13 cellular contexts compared by ENCODE assay signal in genomic region chr5:104370523-104370922, GRCh38.
"Had no signal": no experiment of that assay in that cellular context is flagged by ENCODE, and none has a peak within 500 bp of the region (broad histone marks: within the 10 kb centered on the region; RNA-seq: fewer than 3 reads in every experiment).

No MANE protein-coding gene starts in this region.

- H3K27me3 ChIP-seq: breast epithelium, tibial artery had no signal

- DNase-seq: activated naive CD8-positive, alpha-beta T cell treated with anti-CD3 and anti-CD28 coated beads for 36 hours; endodermal cell; nucleus accumbens; posterior cingulate gyrus; stimulated activated CD4-positive, alpha-beta T cell treated with anti-CD3 and anti-CD28 coated beads, Interleukin-4, amount 100 ng/mL, for 1 hour; stimulated activated naive B cell treated with anti-CD40 and anti-IgM and Interleukin-4, amounts not matched to agents 10 μg/mL and 1 μg/mL and 100 μg/mL, for 72 hours; tibial artery had no signal

- H3K9me3 ChIP-seq: breast epithelium, tibial artery had no signal

- ATAC-seq: activated CD4-positive, CD25-positive, alpha-beta regulatory T cell treated with anti-CD3 and anti-CD28 coated beads, Interleukin-2, amount 50 U/mL, for 24 hours; esophagus mucosa; stimulated activated naive B cell treated with anti-CD40 and anti-IgM and Interleukin-4, amounts not matched to agents 10 μg/mL and 1 μg/mL and 100 μg/mL, for 72 hours had no signal

- H3K36me3 ChIP-seq: breast epithelium, tibial artery had no signal

- H3K27me3 Mint-ChIP-seq: activated naive CD8-positive, alpha-beta T cell treated with anti-CD3 and anti-CD28 coated beads for 36 hours; stimulated activated naive B cell treated with anti-CD40 and anti-IgM and Interleukin-4, amounts not matched to agents 10 μg/mL and 1 μg/mL and 100 μg/mL, for 72 hours had no signal

- H3K4me3 ChIP-seq: breast epithelium, tibial artery had no signal

- H3K36me3 Mint-ChIP-seq: activated naive CD8-positive, alpha-beta T cell treated with anti-CD3 and anti-CD28 coated beads for 36 hours; stimulated activated naive B cell treated with anti-CD40 and anti-IgM and Interleukin-4, amounts not matched to agents 10 μg/mL and 1 μg/mL and 100 μg/mL, for 72 hours had no signal

- H3K4me1 Mint-ChIP-seq: activated naive CD8-positive, alpha-beta T cell treated with anti-CD3 and anti-CD28 coated beads for 36 hours; endodermal cell; nephron; stimulated activated naive B cell treated with anti-CD40 and anti-IgM and Interleukin-4, amounts not matched to agents 10 μg/mL and 1 μg/mL and 100 μg/mL, for 72 hours had no signal

- H3K27ac Mint-ChIP-seq: activated naive CD8-positive, alpha-beta T cell treated with anti-CD3 and anti-CD28 coated beads for 36 hours; activated T-helper 1 cell treated with anti-CD3 and anti-CD28 coated beads, Interleukin-12 subunit alpha, Interleukin-12 subunit beta, Interleukin-2, Interleukin-4 antibody, amounts not matched to agents 30 ng/mL and 10 ng/mL and 1 ng/mL, durations not matched to agents 14 hours and 24 hours and 36 hours; endodermal cell; nephron; stimulated activated naive B cell treated with anti-CD40 and anti-IgM and Interleukin-4, amounts not matched to agents 10 μg/mL and 1 μg/mL and 100 μg/mL, for 72 hours; T-helper 1 cell treated with Interleukin-12 subunit alpha and Interleukin-12 subunit beta and Interleukin-4 antibody, amounts not matched to agents 30 μg/mL and 1 μg/mL, for 36 hours had no signal

- H3K4me3 Mint-ChIP-seq: activated naive CD8-positive, alpha-beta T cell treated with anti-CD3 and anti-CD28 coated beads for 36 hours; activated T-helper 1 cell treated with anti-CD3 and anti-CD28 coated beads, Interleukin-12 subunit alpha, Interleukin-12 subunit beta, Interleukin-2, Interleukin-4 antibody, amounts not matched to agents 30 ng/mL and 10 ng/mL and 1 ng/mL, durations not matched to agents 14 hours and 24 hours and 36 hours; endodermal cell; nephron; stimulated activated naive B cell treated with anti-CD40 and anti-IgM and Interleukin-4, amounts not matched to agents 10 μg/mL and 1 μg/mL and 100 μg/mL, for 72 hours; T-helper 1 cell treated with Interleukin-12 subunit alpha and Interleukin-12 subunit beta and Interleukin-4 antibody, amounts not matched to agents 30 μg/mL and 1 μg/mL, for 36 hours had no signal

- H3K27ac ChIP-seq: breast epithelium, tibial artery had no signal

- H3K9me3 Mint-ChIP-seq: stimulated activated naive B cell treated with anti-CD40 and anti-IgM and Interleukin-4, amounts not matched to agents 10 μg/mL and 1 μg/mL and 100 μg/mL, for 72 hours had no signal

- H3K4me1 ChIP-seq: breast epithelium, tibial artery had no signal
